In the genomic region with DNA sequence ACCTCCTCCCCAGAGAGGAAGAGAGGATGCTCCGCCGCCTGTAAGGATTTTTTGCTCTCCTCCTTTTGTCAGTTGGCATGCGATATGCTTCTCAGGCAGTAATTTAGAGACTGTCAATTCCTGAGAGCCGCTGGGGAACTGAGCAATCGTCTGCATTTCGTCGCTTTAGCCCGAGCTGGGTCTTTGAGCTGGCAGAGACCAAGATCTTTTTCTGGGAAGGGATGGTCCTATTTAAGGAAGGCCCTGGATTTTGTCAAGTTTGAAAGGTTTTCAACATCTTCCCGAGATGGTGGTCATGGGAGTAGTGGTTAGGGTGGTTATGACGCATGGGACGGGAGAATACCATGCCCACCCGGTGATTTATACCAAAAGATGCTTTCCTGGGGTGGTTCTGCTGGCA, we compare ENCODE assay signal across 24 cellular contexts.
DNase-seq lines count a peak whose midpoint lies in the region; ATAC-seq and TF ChIP-seq lines count a peak whose summit lies in the region.
"Had no signal": no experiment of that assay in that cellular context is flagged by ENCODE, and none has a peak within 500 bp of the region (broad histone marks: within the 10 kb centered on the region; RNA-seq: fewer than 3 reads in every experiment).

No MANE protein-coding gene starts in this region.

- H3K4me3 ChIP-seq in DOHH2 (ENCODE audit: low read length) (peak overlapping the region; percentile 50; the same call in 1 of the 2 replicates), adipocyte (ENCODE audit: low read length) (peak overlapping the region; percentile 8), right lobe of liver (no peak overlapping the region)
- H3K4me3 ChIP-seq: HAP-1, Peyer's patch had no signal

- no peaks in the 10 kb centered on the region for H3F3A ChIP-seq in DOHH2 (ENCODE audit: control insufficient read depth, insufficient read depth)

- H3K4me1 ChIP-seq in DOHH2 (ENCODE audit: control insufficient read depth, low read length) (peaks cover 45% of the 10 kb centered on the region), adipocyte (ENCODE audit: control insufficient read depth, insufficient read depth, low read length) (peaks cover 10% of the 10 kb centered on the region), right lobe of liver (no peaks in the 10 kb centered on the region)
- H3K4me1 ChIP-seq: HAP-1, Peyer's patch had no signal

- TF ChIP-seq CTCF in DOHH2 (IDR thresholded peaks at IDR 0.05; ENCODE audit: low read depth, low read length, poor library complexity, severe bottlenecking) (no peak), nephron progenitor cell (IDR thresholded peaks at IDR 0.05) (no peak), right lobe of liver (IDR thresholded peaks at IDR 0.05) (no peak)

- WGBS in right lobe of liver (ENCODE audit: insufficient coverage, low coverage, low lambda C conversion rate, missing lambda C conversion rate), result 86% methylated on average over 6 of the region's 12 CpGs

- no peak overlapping the region for H3K9ac ChIP-seq in adipocyte (ENCODE audit: low read length)

- peaks cover 33% of the 10 kb centered on the region for H3K4me1 Mint-ChIP-seq in nephron progenitor cell

- no peaks in the 10 kb centered on the region for H3K36me3 Mint-ChIP-seq in nephron progenitor cell (ENCODE audit: low read depth)
- H3K36me3 Mint-ChIP-seq: CD14-positive monocyte had no signal

- H3K4me3 Mint-ChIP-seq in nephron progenitor cell, result no peak overlapping the region
- H3K4me3 Mint-ChIP-seq: CD14-positive monocyte, HFFc6 had no signal

- peaks cover 8% of the 10 kb centered on the region for H3K27me3 Mint-ChIP-seq in nephron progenitor cell (ENCODE audit: low read depth, poor library complexity)
- H3K27me3 Mint-ChIP-seq: CD8-positive, alpha-beta memory T cell had no signal

- H3K9me3 Mint-ChIP-seq in nephron progenitor cell, result peaks cover 4% of the 10 kb centered on the region
- H3K9me3 Mint-ChIP-seq: CD8-positive, alpha-beta memory T cell had no signal

- no peaks in the 10 kb centered on the region for H4K20me1 ChIP-seq in DOHH2 (ENCODE audit: control insufficient read depth, insufficient read depth, low read depth, low read length)

- ATAC-seq in GM18870 (IDR thresholded peaks at IDR 0.05; ENCODE audit: unreplicated experiment), result no peak
- no peak for ATAC-seq in GM21447 (IDR thresholded peaks at IDR 0.05; ENCODE audit: unreplicated experiment)
- ATAC-seq in right lobe of liver, result no peak

- no peaks in the 10 kb centered on the region for H3K79me2 ChIP-seq in DOHH2 (ENCODE audit: control insufficient read depth, low read length)

- H3K4me2 ChIP-seq in DOHH2 (ENCODE audit: low read length), result peak overlapping the region; percentile 58

- DNase-seq in adipocyte (ENCODE audit: low read depth) (no peak), nephron progenitor cell (no peak), middle frontal gyrus (ENCODE audit: extremely low spot score, low spot score) (no peak), right lobe of liver (no peak)
- DNase-seq: CD8-positive, alpha-beta memory T cell; DMS 273 treated with DMSO at 0.1 percent for 48 hours; DND-41; GOT3; HFFc6; IMR-90; KG1; NCI-H1048; NCI-H1417 treated with DMSO at 0.1 percent for 48 hours; NCI-H1694 treated with DMSO at 0.1 percent for 48 hours; NCI-H2081; NCI-H2227 treated with DMSO at 0.1 percent for 48 hours; NCI-H526 treated with DMSO at 0.1 percent for 48 hours; Peyer's patch; SHP77 treated with DMSO at 0.1 percent for 48 hours had no signal

- H3K9me3 ChIP-seq in DOHH2 (ENCODE audit: control insufficient read depth, insufficient read depth, low read length), result no peaks in the 10 kb centered on the region
- H3K9me3 ChIP-seq in adipocyte (ENCODE audit: control insufficient read depth, low read length), result no peaks in the 10 kb centered on the region
- no peaks in the 10 kb centered on the region for H3K9me3 ChIP-seq in right lobe of liver
- H3K9me3 ChIP-seq: HAP-1, Peyer's patch had no signal

- intact Hi-C loops in right lobe of liver (cut with DNase I), result no loop called here

- peak overlapping the region; percentile 81 for H3K27ac Mint-ChIP-seq in nephron progenitor cell
- H3K27ac Mint-ChIP-seq: CD8-positive, alpha-beta memory T cell; HFFc6 had no signal

- H3K9me2 ChIP-seq in DOHH2 (replicated peaks; ENCODE audit: control insufficient read depth, low read length), result no peaks in the 10 kb centered on the region

- H3K36me3 ChIP-seq in DOHH2 (ENCODE audit: control insufficient read depth, low read length), result no peaks in the 10 kb centered on the region
- H3K36me3 ChIP-seq in adipocyte (ENCODE audit: control insufficient read depth, insufficient read depth, low read length, severe bottlenecking), result no peaks in the 10 kb centered on the region
- no peaks in the 10 kb centered on the region for H3K36me3 ChIP-seq in right lobe of liver
- H3K36me3 ChIP-seq: HAP-1, Peyer's patch had no signal

- peak overlapping the region; percentile 39; the same call in 1 of the 2 replicates for H3K27ac ChIP-seq in DOHH2 (ENCODE audit: low read depth, low read length)
- H3K27ac ChIP-seq in right lobe of liver, result no peak overlapping the region
- H3K27ac ChIP-seq: Peyer's patch had no signal

- H3K27me3 ChIP-seq in DOHH2 (ENCODE audit: control insufficient read depth, low read length) (no peaks in the 10 kb centered on the region), adipocyte (replicated peaks; ENCODE audit: control insufficient read depth, insufficient read depth, low read length) (no peaks in the 10 kb centered on the region), right lobe of liver (no peaks in the 10 kb centered on the region)
- H3K27me3 ChIP-seq: Peyer's patch had no signal

- TF ChIP-seq POLR2A in right lobe of liver (IDR thresholded peaks at IDR 0.05), result no peak

Comparison
In these comparisons a context has a peak if more than half of its experiments do, and no peak if none do; other contexts are left out.
1. H3K4me3 ChIP-seq: peak in DOHH2 (single experiment) and adipocyte (single experiment); none in right lobe of liver (0 of 3).